9 cellular contexts compared by ENCODE assay signal in the genomic region with DNA sequence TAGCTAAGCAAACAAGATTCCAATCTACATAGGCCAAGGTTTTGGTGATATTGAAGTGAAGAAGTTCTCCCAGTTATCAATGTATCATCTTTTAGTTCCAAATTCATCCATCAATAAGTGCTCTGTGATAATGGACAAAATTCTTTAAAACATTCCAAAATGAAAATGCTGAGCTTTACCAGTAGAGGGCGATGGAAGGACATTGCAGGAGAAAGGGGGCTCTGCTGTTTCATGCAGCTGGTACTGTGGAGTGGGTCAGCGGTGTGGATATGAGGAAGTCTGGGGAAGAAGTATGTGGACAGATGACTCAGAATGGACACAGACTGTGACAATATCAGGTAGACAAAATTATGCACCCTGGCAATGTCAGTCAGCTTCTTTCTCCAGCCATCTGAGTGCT. TPM values are rescaled to one million over a fixed set of nuclear protein-coding genes. Genes with fewer than 3 reads are reported as not detected.
DNase-seq lines count a peak whose midpoint lies in the region; ATAC-seq and TF ChIP-seq lines count a peak whose summit lies in the region.
"Had no signal": no experiment of that assay in that cellular context is flagged by ENCODE, and none has a peak within 500 bp of the region (broad histone marks: within the 10 kb centered on the region; RNA-seq: fewer than 3 reads in every experiment).

No MANE protein-coding gene starts in this region.

- H3K4me1 ChIP-seq in spleen = no peaks in the 10 kb centered on the region

- H3K79me2 ChIP-seq in SU-DHL-6 (ENCODE audit: insufficient read depth, low read length) = no peaks in the 10 kb centered on the region

- H3K9ac ChIP-seq in SU-DHL-6 (ENCODE audit: low read length) = no peak overlapping the region

- H3K36me3 ChIP-seq in SU-DHL-6 (ENCODE audit: low read length) (no peaks in the 10 kb centered on the region), spleen (no peaks in the 10 kb centered on the region)
- H3K36me3 ChIP-seq: ovary had no signal

- POLR2A ChIA-PET in AG04450 (lab: Yijun Ruan, JAX) = no interaction called here

- DNase-seq in AG04450 (ENCODE audit: low read depth, low spot score) (no peak), iPS-NIHi7 (ENCODE audit: extremely low spot score) (peak; percentile 70), spleen (no peak), Right ventricle myocardium superior (no peak)
- DNase-seq in activated CD4-positive, alpha-beta T cell treated with anti-CD3 and anti-CD28 coated beads, Interleukin-2, amount 50 U/mL, for 4 hours = no peak
- DNase-seq: ovary had no signal

- CTCF ChIA-PET in AG04450 (lab: Charles Lee) = interaction anchor here (0.7 to 2.2 kb wide), 7 partner anchors 9 to 745 kb away, joined by 3 to 22 read pairs (median 4); no protein-coding TSS in a partner anchor

- intact Hi-C loops in spleen (cut with DNase I; ENCODE audit: low total_unique reads) = no loop called here
- intact Hi-C loops in Right ventricle myocardium superior (cut with DNase I) = no loop called here

- H3K4me2 ChIP-seq in SU-DHL-6 (ENCODE audit: low read depth, low read length, poor library complexity, severe bottlenecking) = no peak overlapping the region

- no peak for TF ChIP-seq POLR2A in spleen (IDR thresholded peaks at IDR 0.05)

- 6 to 19% (median 15%) methylated on average over 2 of the region's 2 CpGs for WGBS in spleen, 5 donors

- ATAC-seq in HG02885 (IDR thresholded peaks at IDR 0.05; ENCODE audit: poor library complexity, unreplicated experiment) (no peak), Right ventricle myocardium superior (ENCODE audit: poor library complexity) (no peak)

- H3K27me3 ChIP-seq in AG04450 (ENCODE audit: control insufficient read depth, insufficient read depth, low read length) = no peaks in the 10 kb centered on the region
- no peaks in the 10 kb centered on the region for H3K27me3 ChIP-seq in SU-DHL-6 (ENCODE audit: low read length)
- no peaks in the 10 kb centered on the region for H3K27me3 ChIP-seq in spleen (replicated peaks in 1 of 7)
- H3K27me3 ChIP-seq: ovary had no signal

- no peaks in the 10 kb centered on the region for H3K9me2 ChIP-seq in SU-DHL-6 (replicated peaks; ENCODE audit: insufficient read depth, low read length)

- no peak overlapping the region for H2AFZ ChIP-seq in SU-DHL-6 (ENCODE audit: low read depth, low read length, severe bottlenecking)

- H3K4me3 ChIP-seq in AG04450 (ENCODE audit: low read depth, low read length) (no peak overlapping the region), GM12875 (ENCODE audit: low read depth, low read length) (no peak overlapping the region), SU-DHL-6 (ENCODE audit: insufficient read depth, low read length, poor library complexity, severe bottlenecking) (no peak overlapping the region), spleen (no peak overlapping the region)
- H3K4me3 ChIP-seq: ovary had no signal

- TF ChIP-seq CTCF in AG04450 (IDR thresholded peaks at IDR 0.05; ENCODE audit: low read depth, low read length) (peak; percentile 61), GM12875 (IDR thresholded peaks at IDR 0.05; ENCODE audit: borderline replicate concordance, insufficient read depth, low read depth, low read length) (peak; percentile 63; the same call in 1 of the 2 replicates), SU-DHL-6 (IDR thresholded peaks at IDR 0.05; ENCODE audit: insufficient read depth, low read length, poor library complexity, severe bottlenecking) (peak; percentile 36), spleen (IDR thresholded peaks at IDR 0.05 in 8 of 11, conservative IDR thresholded peaks at IDR 0.05 in 3 of 11) (peak in 4 of 11 experiments; percentile 14 to 26 (median 24))

- H3K27ac ChIP-seq in AG04450 (ENCODE audit: low read depth, low read length) (no peak overlapping the region), SU-DHL-6 (ENCODE audit: low read depth, low read length) (no peak overlapping the region), spleen (no peak overlapping the region)
- H3K27ac ChIP-seq: ovary had no signal

- no peaks in the 10 kb centered on the region for H4K20me1 ChIP-seq in SU-DHL-6 (ENCODE audit: low read depth, low read length)

- no peaks in the 10 kb centered on the region for H3F3A ChIP-seq in SU-DHL-6 (ENCODE audit: insufficient read depth)

- no peaks in the 10 kb centered on the region for H3K9me3 ChIP-seq in AG04450 (ENCODE audit: control insufficient read depth, insufficient read depth, low read length)
- no peaks in the 10 kb centered on the region for H3K9me3 ChIP-seq in SU-DHL-6 (ENCODE audit: insufficient read depth, low read length)
- H3K9me3 ChIP-seq in spleen = peaks cover 0 to 11% (median 0%) of the 10 kb centered on the region in 8 donors

RNA-seq across cellular contexts. Expression of a gene that starts 46.6 kb away (rescaled TPM):
- polyA plus RNA-seq in AG04450 (2011; rRNA removed) = not detected in 2 replicates
- polyA minus RNA-seq in AG04450 (2011; rRNA and poly(A)+ RNA removed) = not detected in 2 replicates
- total RNA-seq in spleen = under 1 TPM in 1 of 7 donors, not detected in 6; 0.20 TPM
- polyA plus RNA-seq in spleen = under 1 TPM in 2 of 3 donors, not detected in 1; 0.02 to 0.09 TPM
- 0.08 TPM for total RNA-seq in Right ventricle myocardium superior
